ENCODE assay signal across 1 cellular context in the genomic region with DNA sequence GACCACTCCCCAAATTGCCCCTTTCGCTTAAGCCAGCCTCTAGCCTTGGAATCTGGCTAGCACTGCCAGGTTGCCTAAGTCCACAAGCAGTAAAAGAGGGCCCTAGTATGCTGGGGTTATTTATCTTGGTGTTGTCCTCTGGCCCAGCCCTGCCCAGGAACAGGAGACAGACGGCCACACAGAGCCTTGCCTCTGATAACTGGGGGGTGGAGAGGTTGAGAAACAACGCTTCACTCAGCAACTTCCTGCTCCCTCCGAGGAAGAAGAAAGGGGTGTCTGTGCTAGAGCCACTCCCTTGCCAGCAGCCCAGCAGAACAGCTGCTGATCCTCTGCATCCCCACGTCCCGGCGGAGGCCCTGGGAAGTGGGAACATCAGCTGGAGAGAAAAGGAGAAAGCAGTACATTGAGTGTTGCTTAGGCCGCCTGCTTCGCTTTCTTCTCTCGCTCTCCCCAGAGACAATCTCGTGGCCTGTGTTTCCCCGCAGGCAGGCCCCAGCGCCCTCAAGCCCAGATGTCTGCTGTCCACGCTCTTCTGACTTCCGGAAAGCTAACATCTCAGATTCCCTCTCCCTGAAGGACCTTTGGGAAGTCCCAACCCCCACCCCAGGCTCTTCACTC.
A peak's percentile ranks its signal among the peaks of the same experiment; 100 is the strongest.
TF ChIP-seq lines count a peak whose summit lies in the region.

No MANE protein-coding gene starts in this region.

TF ChIP-seq in HepG2, 621 proteins besides CTCF, POLR2A, EP300 and RAD21 (continued from another document and continues in another):
- TF ChIP-seq PAX8 (CRISPR knock-in tag; IDR thresholded peaks at IDR 0.05; ENCODE audit: borderline replicate concordance) (no peak), CBFB (CRISPR knock-in tag; IDR thresholded peaks at IDR 0.05) (no peak; the same call in 1 of the 2 replicates), DMAP1 (CRISPR knock-in tag; IDR thresholded peaks at IDR 0.05) (peak; percentile 82), KLF6 (CRISPR knock-in tag; IDR thresholded peaks at IDR 0.05) (no peak), ZNF619 (CRISPR knock-in tag; IDR thresholded peaks at IDR 0.05) (peak; percentile 49; the same call in 1 of the 2 replicates), POLR2G (IDR thresholded peaks at IDR 0.05; ENCODE audit: low read depth, low read length) (peak; percentile 90), ZNF781 (CRISPR knock-in tag; IDR thresholded peaks at IDR 0.05; ENCODE audit: borderline replicate concordance, not compliant biosample characterization) (no peak), HMG20B (CRISPR knock-in tag; conservative IDR thresholded peaks at IDR 0.05) (no peak; the same call in 1 of the 2 replicates), SP2 (CRISPR knock-in tag; IDR thresholded peaks at IDR 0.05) (no peak), NFE2L2 (IDR thresholded peaks at IDR 0.05; ENCODE audit: low read length) (no peak), ZNF367 (CRISPR knock-in tag; IDR thresholded peaks at IDR 0.05; ENCODE audit: borderline replicate concordance) (no peak), EHMT2 (IDR thresholded peaks at IDR 0.05; ENCODE audit: borderline replicate concordance, low read depth, low read length) (no peak), ZNF10 (CRISPR knock-in tag; IDR thresholded peaks at IDR 0.05; ENCODE audit: borderline replicate concordance, low read depth) (no peak)
- TF ChIP-seq, protein P1, sequence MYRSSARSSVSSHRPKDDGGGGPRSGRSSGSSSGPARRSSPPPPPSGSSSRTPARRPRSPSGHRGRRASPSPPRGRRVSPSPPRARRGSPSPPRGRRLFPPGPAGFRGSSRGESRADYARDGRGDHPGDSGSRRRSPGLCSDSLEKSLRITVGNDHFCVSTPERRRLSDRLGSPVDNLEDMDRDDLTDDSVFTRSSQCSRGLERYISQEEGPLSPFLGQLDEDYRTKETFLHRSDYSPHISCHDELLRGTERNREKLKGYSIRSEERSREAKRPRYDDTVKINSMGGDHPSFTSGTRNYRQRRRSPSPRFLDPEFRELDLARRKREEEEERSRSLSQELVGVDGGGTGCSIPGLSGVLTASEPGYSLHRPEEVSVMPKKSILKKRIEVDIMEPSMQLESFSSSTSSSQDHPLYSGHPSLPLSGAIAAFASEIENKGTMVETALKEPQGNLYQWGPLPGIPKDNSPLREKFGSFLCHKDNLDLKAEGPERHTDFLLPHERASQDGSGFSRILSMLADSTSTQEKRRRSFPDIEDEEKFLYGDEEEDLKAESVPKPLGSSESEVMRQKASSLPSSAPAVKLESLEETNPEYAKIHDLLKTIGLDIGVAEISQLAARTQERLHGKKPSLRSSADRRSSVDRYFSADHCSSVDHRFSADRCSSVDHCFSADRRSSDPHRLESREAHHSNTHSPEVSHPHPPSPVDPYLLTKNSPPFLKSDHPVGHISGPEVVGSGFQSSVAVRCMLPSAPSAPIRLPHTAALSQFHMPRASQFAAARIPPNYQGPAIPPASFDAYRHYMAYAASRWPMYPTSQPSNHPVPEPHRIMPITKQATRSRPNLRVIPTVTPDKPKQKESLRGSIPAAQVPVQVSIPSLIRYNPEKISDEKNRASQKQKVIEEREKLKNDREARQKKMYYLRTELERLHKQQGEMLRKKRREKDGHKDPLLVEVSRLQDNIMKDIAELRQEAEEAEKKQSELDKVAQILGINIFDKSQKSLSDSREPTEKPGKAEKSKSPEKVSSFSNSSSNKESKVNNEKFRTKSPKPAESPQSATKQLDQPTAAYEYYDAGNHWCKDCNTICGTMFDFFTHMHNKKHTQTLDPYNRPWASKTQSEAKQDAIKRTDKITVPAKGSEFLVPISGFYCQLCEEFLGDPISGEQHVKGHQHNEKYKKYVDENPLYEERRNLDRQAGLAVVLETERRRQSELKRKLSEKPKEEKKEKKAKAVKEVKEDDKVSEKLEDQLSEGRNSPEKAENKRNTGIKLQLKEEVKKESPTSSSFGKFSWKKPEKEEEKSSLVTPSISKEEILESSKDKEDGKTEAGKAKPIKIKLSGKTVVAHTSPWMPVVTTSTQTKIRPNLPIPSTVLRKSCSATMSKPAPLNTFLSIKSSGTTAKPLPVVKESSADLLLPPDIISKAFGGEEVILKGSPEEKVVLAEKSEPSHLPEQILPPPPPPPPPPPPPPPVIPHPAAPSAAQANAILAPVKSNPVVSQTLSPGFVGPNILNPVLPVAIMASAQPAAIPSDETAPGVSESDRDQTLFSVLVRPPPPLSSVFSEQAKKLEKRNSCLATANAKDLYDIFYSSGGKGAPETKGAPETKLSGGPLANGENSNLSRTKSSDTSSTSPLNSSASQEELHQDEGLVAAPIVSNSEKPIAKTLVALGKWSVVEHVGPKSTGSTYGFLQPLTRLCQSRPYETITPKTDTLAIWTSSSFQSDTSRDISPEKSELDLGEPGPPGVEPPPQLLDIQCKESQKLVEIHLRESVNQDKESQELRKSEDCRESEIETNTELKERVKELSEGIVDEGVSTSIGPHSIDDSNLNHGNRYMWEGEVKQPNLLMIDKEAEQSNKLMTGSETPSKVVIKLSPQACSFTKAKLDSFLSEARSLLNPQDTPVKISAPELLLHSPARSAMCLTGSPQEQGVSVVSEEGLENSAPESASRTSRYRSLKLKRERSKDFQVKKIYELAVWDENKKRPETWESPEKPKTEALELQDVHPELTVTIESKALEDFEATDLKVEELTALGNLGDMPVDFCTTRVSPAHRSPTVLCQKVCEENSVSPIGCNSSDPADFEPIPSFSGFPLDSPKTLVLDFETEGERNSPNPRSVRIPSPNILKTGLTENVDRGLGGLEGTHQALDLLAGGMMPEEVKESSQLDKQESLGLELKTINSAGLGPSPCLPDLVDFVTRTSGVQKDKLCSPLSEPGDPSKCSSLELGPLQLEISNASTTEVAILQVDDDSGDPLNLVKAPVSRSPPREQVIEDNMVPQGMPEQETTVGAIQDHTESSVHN (CRISPR knock-in tag; IDR thresholded peaks at IDR 0.05): no peak
- TF ChIP-seq, protein P2, sequence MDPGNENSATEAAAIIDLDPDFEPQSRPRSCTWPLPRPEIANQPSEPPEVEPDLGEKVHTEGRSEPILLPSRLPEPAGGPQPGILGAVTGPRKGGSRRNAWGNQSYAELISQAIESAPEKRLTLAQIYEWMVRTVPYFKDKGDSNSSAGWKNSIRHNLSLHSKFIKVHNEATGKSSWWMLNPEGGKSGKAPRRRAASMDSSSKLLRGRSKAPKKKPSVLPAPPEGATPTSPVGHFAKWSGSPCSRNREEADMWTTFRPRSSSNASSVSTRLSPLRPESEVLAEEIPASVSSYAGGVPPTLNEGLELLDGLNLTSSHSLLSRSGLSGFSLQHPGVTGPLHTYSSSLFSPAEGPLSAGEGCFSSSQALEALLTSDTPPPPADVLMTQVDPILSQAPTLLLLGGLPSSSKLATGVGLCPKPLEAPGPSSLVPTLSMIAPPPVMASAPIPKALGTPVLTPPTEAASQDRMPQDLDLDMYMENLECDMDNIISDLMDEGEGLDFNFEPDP (CRISPR knock-in tag; conservative IDR thresholded peaks at IDR 0.05): no peak
- TF ChIP-seq, protein P3, sequence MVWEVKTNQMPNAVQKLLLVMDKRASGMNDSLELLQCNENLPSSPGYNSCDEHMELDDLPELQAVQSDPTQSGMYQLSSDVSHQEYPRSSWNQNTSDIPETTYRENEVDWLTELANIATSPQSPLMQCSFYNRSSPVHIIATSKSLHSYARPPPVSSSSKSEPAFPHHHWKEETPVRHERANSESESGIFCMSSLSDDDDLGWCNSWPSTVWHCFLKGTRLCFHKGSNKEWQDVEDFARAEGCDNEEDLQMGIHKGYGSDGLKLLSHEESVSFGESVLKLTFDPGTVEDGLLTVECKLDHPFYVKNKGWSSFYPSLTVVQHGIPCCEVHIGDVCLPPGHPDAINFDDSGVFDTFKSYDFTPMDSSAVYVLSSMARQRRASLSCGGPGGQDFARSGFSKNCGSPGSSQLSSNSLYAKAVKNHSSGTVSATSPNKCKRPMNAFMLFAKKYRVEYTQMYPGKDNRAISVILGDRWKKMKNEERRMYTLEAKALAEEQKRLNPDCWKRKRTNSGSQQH (CRISPR knock-in tag; IDR thresholded peaks at IDR 0.05; ENCODE audit: low read depth): no peak
- TF ChIP-seq, protein P4, sequence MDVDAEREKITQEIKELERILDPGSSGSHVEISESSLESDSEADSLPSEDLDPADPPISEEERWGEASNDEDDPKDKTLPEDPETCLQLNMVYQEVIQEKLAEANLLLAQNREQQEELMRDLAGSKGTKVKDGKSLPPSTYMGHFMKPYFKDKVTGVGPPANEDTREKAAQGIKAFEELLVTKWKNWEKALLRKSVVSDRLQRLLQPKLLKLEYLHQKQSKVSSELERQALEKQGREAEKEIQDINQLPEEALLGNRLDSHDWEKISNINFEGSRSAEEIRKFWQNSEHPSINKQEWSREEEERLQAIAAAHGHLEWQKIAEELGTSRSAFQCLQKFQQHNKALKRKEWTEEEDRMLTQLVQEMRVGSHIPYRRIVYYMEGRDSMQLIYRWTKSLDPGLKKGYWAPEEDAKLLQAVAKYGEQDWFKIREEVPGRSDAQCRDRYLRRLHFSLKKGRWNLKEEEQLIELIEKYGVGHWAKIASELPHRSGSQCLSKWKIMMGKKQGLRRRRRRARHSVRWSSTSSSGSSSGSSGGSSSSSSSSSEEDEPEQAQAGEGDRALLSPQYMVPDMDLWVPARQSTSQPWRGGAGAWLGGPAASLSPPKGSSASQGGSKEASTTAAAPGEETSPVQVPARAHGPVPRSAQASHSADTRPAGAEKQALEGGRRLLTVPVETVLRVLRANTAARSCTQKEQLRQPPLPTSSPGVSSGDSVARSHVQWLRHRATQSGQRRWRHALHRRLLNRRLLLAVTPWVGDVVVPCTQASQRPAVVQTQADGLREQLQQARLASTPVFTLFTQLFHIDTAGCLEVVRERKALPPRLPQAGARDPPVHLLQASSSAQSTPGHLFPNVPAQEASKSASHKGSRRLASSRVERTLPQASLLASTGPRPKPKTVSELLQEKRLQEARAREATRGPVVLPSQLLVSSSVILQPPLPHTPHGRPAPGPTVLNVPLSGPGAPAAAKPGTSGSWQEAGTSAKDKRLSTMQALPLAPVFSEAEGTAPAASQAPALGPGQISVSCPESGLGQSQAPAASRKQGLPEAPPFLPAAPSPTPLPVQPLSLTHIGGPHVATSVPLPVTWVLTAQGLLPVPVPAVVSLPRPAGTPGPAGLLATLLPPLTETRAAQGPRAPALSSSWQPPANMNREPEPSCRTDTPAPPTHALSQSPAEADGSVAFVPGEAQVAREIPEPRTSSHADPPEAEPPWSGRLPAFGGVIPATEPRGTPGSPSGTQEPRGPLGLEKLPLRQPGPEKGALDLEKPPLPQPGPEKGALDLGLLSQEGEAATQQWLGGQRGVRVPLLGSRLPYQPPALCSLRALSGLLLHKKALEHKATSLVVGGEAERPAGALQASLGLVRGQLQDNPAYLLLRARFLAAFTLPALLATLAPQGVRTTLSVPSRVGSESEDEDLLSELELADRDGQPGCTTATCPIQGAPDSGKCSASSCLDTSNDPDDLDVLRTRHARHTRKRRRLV (CRISPR knock-in tag; IDR thresholded peaks at IDR 0.05): 0 out of 2 replicates have a peak, but pooled peaks have one; percentile 53
- TF ChIP-seq, protein P5, sequence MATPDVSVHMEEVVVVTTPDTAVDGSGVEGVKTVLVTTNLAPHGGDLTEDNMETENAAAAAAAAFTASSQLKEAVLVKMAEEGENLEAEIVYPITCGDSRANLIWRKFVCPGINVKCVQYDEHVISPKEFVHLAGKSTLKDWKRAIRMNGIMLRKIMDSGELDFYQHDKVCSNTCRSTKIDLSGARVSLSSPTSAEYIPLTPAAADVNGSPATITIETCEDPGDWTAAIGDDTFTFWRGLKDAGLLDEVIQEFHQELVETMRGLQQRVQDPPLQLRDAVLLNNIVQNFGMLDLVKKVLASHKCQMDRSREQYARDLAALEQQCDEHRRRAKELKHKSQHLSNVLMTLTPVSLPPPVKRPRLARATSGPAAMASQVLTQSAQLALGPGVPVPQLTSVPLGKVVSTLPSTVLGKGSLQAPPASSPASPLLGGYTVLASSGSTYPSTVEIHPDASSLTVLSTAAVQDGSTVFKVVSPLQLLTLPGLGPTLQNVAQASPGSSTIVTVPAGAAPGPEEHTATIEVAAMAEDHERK (CRISPR knock-in tag; IDR thresholded peaks at IDR 0.05; ENCODE audit: low read depth): no peak
- TF ChIP-seq, protein P6, sequence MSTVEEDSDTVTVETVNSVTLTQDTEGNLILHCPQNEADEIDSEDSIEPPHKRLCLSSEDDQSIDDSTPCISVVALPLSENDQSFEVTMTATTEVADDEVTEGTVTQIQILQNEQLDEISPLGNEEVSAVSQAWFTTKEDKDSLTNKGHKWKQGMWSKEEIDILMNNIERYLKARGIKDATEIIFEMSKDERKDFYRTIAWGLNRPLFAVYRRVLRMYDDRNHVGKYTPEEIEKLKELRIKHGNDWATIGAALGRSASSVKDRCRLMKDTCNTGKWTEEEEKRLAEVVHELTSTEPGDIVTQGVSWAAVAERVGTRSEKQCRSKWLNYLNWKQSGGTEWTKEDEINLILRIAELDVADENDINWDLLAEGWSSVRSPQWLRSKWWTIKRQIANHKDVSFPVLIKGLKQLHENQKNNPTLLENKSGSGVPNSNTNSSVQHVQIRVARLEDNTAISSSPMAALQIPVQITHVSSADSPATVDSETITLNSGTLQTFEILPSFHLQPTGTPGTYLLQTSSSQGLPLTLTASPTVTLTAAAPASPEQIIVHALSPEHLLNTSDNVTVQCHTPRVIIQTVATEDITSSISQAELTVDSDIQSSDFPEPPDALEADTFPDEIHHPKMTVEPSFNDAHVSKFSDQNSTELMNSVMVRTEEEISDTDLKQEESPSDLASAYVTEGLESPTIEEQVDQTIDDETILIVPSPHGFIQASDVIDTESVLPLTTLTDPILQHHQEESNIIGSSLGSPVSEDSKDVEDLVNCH (CRISPR knock-in tag; IDR thresholded peaks at IDR 0.05): no peak
- TF ChIP-seq, protein P7, sequence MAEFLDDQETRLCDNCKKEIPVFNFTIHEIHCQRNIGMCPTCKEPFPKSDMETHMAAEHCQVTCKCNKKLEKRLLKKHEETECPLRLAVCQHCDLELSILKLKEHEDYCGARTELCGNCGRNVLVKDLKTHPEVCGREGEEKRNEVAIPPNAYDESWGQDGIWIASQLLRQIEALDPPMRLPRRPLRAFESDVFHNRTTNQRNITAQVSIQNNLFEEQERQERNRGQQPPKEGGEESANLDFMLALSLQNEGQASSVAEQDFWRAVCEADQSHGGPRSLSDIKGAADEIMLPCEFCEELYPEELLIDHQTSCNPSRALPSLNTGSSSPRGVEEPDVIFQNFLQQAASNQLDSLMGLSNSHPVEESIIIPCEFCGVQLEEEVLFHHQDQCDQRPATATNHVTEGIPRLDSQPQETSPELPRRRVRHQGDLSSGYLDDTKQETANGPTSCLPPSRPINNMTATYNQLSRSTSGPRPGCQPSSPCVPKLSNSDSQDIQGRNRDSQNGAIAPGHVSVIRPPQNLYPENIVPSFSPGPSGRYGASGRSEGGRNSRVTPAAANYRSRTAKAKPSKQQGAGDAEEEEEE (CRISPR knock-in tag; IDR thresholded peaks at IDR 0.05; ENCODE audit: borderline replicate concordance): no peak
- TF ChIP-seq, protein P8, sequence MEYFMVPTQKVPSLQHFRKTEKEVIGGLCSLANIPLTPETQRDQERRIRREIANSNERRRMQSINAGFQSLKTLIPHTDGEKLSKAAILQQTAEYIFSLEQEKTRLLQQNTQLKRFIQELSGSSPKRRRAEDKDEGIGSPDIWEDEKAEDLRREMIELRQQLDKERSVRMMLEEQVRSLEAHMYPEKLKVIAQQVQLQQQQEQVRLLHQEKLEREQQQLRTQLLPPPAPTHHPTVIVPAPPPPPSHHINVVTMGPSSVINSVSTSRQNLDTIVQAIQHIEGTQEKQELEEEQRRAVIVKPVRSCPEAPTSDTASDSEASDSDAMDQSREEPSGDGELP (IDR thresholded peaks at IDR 0.05; ENCODE audit: borderline replicate concordance, low read depth): peak; percentile 89; the same call in 1 of the 2 replicates
